ENCODE assay signal across 1 cellular context in genomic region chr20:23586735-23587525, GRCh38.
A peak's percentile ranks its signal among the peaks of the same experiment; 100 is the strongest.
TF ChIP-seq lines count a peak whose summit lies in the region.

No MANE protein-coding gene starts in this region.

TF ChIP-seq in HepG2, 621 proteins besides CTCF, POLR2A, EP300 and RAD21 (continued from another document and continues in another):
- TF ChIP-seq, protein P1, sequence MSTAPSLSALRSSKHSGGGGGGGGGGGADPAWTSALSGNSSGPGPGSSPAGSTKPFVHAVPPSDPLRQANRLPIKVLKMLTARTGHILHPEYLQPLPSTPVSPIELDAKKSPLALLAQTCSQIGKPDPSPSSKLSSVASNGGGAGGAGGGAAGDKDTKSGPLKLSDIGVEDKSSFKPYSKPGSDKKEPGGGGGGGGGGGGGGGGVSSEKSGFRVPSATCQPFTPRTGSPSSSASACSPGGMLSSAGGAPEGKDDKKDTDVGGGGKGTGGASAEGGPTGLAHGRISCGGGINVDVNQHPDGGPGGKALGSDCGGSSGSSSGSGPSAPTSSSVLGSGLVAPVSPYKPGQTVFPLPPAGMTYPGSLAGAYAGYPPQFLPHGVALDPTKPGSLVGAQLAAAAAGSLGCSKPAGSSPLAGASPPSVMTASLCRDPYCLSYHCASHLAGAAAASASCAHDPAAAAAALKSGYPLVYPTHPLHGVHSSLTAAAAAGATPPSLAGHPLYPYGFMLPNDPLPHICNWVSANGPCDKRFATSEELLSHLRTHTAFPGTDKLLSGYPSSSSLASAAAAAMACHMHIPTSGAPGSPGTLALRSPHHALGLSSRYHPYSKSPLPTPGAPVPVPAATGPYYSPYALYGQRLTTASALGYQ (CRISPR knock-in tag; IDR thresholded peaks at IDR 0.05), result no peak
- TF ChIP-seq ZFAT (CRISPR knock-in tag; conservative IDR thresholded peaks at IDR 0.05) (no peak), ZNF101 (CRISPR knock-in tag; IDR thresholded peaks at IDR 0.05; ENCODE audit: borderline replicate concordance, low read depth) (no peak), RFXAP (CRISPR knock-in tag; IDR thresholded peaks at IDR 0.05; ENCODE audit: borderline replicate concordance) (0 out of 2 replicates have a peak, but pooled peaks have one; percentile 69), ZNF780A (CRISPR knock-in tag; IDR thresholded peaks at IDR 0.05) (0 out of 2 replicates have a peak, but pooled peaks have one; percentile 16), YY1 (IDR thresholded peaks at IDR 0.05; ENCODE audit: insufficient read depth, insufficient replicate concordance, low read depth, low read length) (peak; percentile 75), SKI (IDR thresholded peaks at IDR 0.05; ENCODE audit: partially characterized antibody) (peak; percentile 74), KIAA2018 (CRISPR knock-in tag; IDR thresholded peaks at IDR 0.05; ENCODE audit: borderline replicate concordance) (no peak), ZMYM3 (CRISPR knock-in tag; IDR thresholded peaks at IDR 0.05) (no peak), KLF16 (CRISPR knock-in tag; IDR thresholded peaks at IDR 0.05) (no peak; a peak in 1 of 4 replicates), SRSF4 (IDR thresholded peaks at IDR 0.05; ENCODE audit: low read depth, low read length, poor library complexity, severe bottlenecking) (no peak), SMYD3 (CRISPR knock-in tag; IDR thresholded peaks at IDR 0.05) (no peak), ZNF432 (CRISPR knock-in tag; IDR thresholded peaks at IDR 0.05; ENCODE audit: borderline replicate concordance) (no peak), EEA1 (CRISPR knock-in tag; IDR thresholded peaks at IDR 0.05; ENCODE audit: borderline replicate concordance) (peak; percentile 50; the same call in 1 of the 2 replicates), HNRNPL (IDR thresholded peaks at IDR 0.05; ENCODE audit: low read depth, low read length) (no peak), ZNF292 (CRISPR knock-in tag; IDR thresholded peaks at IDR 0.05; ENCODE audit: borderline replicate concordance, low read depth) (peak; percentile 52; the same call in 1 of the 2 replicates), SAP130 (CRISPR knock-in tag; IDR thresholded peaks at IDR 0.05; ENCODE audit: low read depth) (peak; percentile 72), HOXA7 (CRISPR knock-in tag; IDR thresholded peaks at IDR 0.05) (no peak), TEAD3 (CRISPR knock-in tag; optimal IDR thresholded peaks at IDR 0.05; ENCODE audit: borderline replicate concordance) (peak; percentile 62), MED1 (CRISPR knock-in tag; IDR thresholded peaks at IDR 0.05) (peak; percentile 69), SP2 (CRISPR knock-in tag; IDR thresholded peaks at IDR 0.05) (no peak), SP5 (CRISPR knock-in tag; IDR thresholded peaks at IDR 0.05; ENCODE audit: borderline replicate concordance, low read depth) (0 out of 2 replicates have a peak, but pooled peaks have one; percentile 19), TAF15 (IDR thresholded peaks at IDR 0.05; ENCODE audit: low read depth, low read length, poor library complexity, severe bottlenecking) (no peak), SPEN (CRISPR knock-in tag; IDR thresholded peaks at IDR 0.05; ENCODE audit: low read depth) (peak; percentile 68), PAWR (CRISPR knock-in tag; IDR thresholded peaks at IDR 0.05; ENCODE audit: borderline replicate concordance) (no peak), IKZF4 (CRISPR knock-in tag; IDR thresholded peaks at IDR 0.05; ENCODE audit: borderline replicate concordance, low read depth, not compliant biosample characterization) (no peak), ATF3 (CRISPR knock-in tag; IDR thresholded peaks at IDR 0.05) (peak; percentile 4; the same call in 1 of the 2 replicates), SALL2 (CRISPR knock-in tag; IDR thresholded peaks at IDR 0.05) (peak; percentile 41; the same call in 1 of the 2 replicates), ZNF589 (CRISPR knock-in tag; conservative IDR thresholded peaks at IDR 0.05) (peak; percentile 57; the same call in 1 of the 2 replicates), ATM (IDR thresholded peaks at IDR 0.05; ENCODE audit: borderline replicate concordance) (no peak), AGO2 (optimal IDR thresholded peaks at IDR 0.05; ENCODE audit: low read depth, low read length) (peak; percentile 53), SMAD3 (CRISPR knock-in tag; IDR thresholded peaks at IDR 0.05) (no peak; the same call in 1 of the 2 replicates), TEAD2 (CRISPR knock-in tag; IDR thresholded peaks at IDR 0.05) (peak; percentile 88), KAT8 (CRISPR knock-in tag; IDR thresholded peaks at IDR 0.05) (no peak), ZNF234 (CRISPR knock-in tag; conservative IDR thresholded peaks at IDR 0.05) (0 out of 2 replicates have a peak, but pooled peaks have one; percentile 10), SOX13 (IDR thresholded peaks at IDR 0.05) (peak; percentile 25; the same call in 1 of the 2 replicates), SOX13 (CRISPR knock-in tag; conservative IDR thresholded peaks at IDR 0.05 in 1 of 2, IDR thresholded peaks at IDR 0.05 in 1 of 2) (no peak; a peak in 1 of 4 replicates), DPF2 (CRISPR knock-in tag; IDR thresholded peaks at IDR 0.05; ENCODE audit: borderline replicate concordance, low read depth) (0 out of 2 replicates have a peak, but pooled peaks have one; percentile 10), GATAD2A (CRISPR knock-in tag; IDR thresholded peaks at IDR 0.05) (peak; percentile 73; the same call in 1 of the 2 replicates), SRF (IDR thresholded peaks at IDR 0.05; ENCODE audit: low read depth, low read length) (no peak), ZFYVE20 (CRISPR knock-in tag; IDR thresholded peaks at IDR 0.05; ENCODE audit: borderline replicate concordance, low read depth) (no peak)
- TF ChIP-seq, protein P2, sequence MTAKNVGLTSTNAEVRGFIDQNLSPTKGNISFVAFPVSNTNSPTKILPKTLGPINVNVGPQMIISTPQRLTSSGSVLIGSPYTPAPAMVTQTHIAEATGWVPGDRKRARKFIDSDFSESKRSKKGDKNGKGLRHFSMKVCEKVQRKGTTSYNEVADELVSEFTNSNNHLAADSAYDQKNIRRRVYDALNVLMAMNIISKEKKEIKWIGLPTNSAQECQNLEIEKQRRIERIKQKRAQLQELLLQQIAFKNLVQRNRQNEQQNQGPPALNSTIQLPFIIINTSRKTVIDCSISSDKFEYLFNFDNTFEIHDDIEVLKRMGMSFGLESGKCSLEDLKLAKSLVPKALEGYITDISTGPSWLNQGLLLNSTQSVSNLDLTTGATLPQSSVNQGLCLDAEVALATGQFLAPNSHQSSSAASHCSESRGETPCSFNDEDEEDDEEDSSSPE (CRISPR knock-in tag; IDR thresholded peaks at IDR 0.05), result no peak; the same call in 1 of the 2 replicates
- TF ChIP-seq, protein P3, sequence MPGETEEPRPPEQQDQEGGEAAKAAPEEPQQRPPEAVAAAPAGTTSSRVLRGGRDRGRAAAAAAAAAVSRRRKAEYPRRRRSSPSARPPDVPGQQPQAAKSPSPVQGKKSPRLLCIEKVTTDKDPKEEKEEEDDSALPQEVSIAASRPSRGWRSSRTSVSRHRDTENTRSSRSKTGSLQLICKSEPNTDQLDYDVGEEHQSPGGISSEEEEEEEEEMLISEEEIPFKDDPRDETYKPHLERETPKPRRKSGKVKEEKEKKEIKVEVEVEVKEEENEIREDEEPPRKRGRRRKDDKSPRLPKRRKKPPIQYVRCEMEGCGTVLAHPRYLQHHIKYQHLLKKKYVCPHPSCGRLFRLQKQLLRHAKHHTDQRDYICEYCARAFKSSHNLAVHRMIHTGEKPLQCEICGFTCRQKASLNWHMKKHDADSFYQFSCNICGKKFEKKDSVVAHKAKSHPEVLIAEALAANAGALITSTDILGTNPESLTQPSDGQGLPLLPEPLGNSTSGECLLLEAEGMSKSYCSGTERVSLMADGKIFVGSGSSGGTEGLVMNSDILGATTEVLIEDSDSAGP (CRISPR knock-in tag; IDR thresholded peaks at IDR 0.05; ENCODE audit: borderline replicate concordance), result 0 out of 2 replicates have a peak, but pooled peaks have one; percentile 44
- TF ChIP-seq, protein P4, sequence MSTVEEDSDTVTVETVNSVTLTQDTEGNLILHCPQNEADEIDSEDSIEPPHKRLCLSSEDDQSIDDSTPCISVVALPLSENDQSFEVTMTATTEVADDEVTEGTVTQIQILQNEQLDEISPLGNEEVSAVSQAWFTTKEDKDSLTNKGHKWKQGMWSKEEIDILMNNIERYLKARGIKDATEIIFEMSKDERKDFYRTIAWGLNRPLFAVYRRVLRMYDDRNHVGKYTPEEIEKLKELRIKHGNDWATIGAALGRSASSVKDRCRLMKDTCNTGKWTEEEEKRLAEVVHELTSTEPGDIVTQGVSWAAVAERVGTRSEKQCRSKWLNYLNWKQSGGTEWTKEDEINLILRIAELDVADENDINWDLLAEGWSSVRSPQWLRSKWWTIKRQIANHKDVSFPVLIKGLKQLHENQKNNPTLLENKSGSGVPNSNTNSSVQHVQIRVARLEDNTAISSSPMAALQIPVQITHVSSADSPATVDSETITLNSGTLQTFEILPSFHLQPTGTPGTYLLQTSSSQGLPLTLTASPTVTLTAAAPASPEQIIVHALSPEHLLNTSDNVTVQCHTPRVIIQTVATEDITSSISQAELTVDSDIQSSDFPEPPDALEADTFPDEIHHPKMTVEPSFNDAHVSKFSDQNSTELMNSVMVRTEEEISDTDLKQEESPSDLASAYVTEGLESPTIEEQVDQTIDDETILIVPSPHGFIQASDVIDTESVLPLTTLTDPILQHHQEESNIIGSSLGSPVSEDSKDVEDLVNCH (CRISPR knock-in tag; IDR thresholded peaks at IDR 0.05), result no peak
